ENCODE assay signal across 8 cellular contexts in genomic region chr11:65110354-65110861, GRCh38. TPM values are rescaled to one million over a fixed set of nuclear protein-coding genes. Genes with fewer than 3 reads are reported as not detected.
A peak's percentile ranks its signal among the peaks of the same experiment; 100 is the strongest.
DNase-seq lines count a peak whose midpoint lies in the region; ATAC-seq and TF ChIP-seq lines count a peak whose summit lies in the region.

No MANE protein-coding gene starts in this region.

- TF ChIP-seq CTCF in GM12872 (IDR thresholded peaks at IDR 0.05; ENCODE audit: insufficient read depth, low read depth, low read length) (peak; percentile 97), NB4 (IDR thresholded peaks at IDR 0.05; ENCODE audit: low read depth, low read length) (peak; percentile 91)

- DNase-seq in NB4 (ENCODE audit: low read depth): peak; percentile 88
- DNase-seq in SJCRH30: peak; percentile 80 to 89
- DNase-seq in activated effector memory CD4-positive, alpha-beta T cell treated with Interleukin-2 at 50 U/mL for 16 hours: peak; percentile 90
- DNase-seq in fibroblast of the conjunctiva (ENCODE audit: low read depth): peak; percentile 56
- DNase-seq in occipital lobe (lab: John Stamatoyannopoulos, UW): peak; percentile 81
- DNase-seq in substantia nigra (lab: John Stamatoyannopoulos, UW): peak in 47 of 49 donors; percentile 25 to 97 (median 79)

- ATAC-seq in GM19452 (IDR thresholded peaks at IDR 0.05; ENCODE audit: unreplicated experiment): no peak

- no peaks in the 10 kb centered on the region for H3K36me3 ChIP-seq in SJCRH30

- peak; percentile 10 for TF ChIP-seq POLR2A in NB4 (IDR thresholded peaks at IDR 0.05; ENCODE audit: extremely low read depth, insufficient read length)

- H3K27me3 ChIP-seq in SJCRH30: no peaks in the 10 kb centered on the region

- H3K9me3 ChIP-seq in SJCRH30 (replicated peaks): no peaks in the 10 kb centered on the region

- no peak overlapping the region for H3K4me3 ChIP-seq in NB4 (ENCODE audit: low read depth, low read length)
- H3K4me3 ChIP-seq in SJCRH30: no peak overlapping the region

- peaks cover 2% of the 10 kb centered on the region; the same call in 1 of the 2 replicates for H3K4me1 ChIP-seq in SJCRH30

- H3K27ac ChIP-seq in SJCRH30: no peak overlapping the region
- H3K27ac ChIP-seq in substantia nigra (ENCODE audit: low read depth, low read length, poor library complexity, severe bottlenecking): peak overlapping the region; percentile 79

RNA-seq across cellular contexts. Expression of gene TM7SF2, which starts 1.3 kb away (rescaled TPM):
- 2.9 and 3.7 TPM in 2 replicates for total RNA-seq in SJCRH30 (2014; rRNA removed; shearing (Covaris generic))
- total RNA-seq in occipital lobe: 54.3 TPM

RNA-seq across cellular contexts. Expression of gene ZNHIT2, which starts 7.1 kb away (rescaled TPM):
- total RNA-seq in SJCRH30 (2014; rRNA removed; shearing (Covaris generic)): 8.3 and 9.4 TPM in 2 replicates
- total RNA-seq in occipital lobe: 4.7 TPM

RNA-seq across cellular contexts. Expression of gene FAU, which starts 11.5 kb away (rescaled TPM):
- 281 and 356 TPM in 2 replicates for total RNA-seq in SJCRH30 (2014; rRNA removed; shearing (Covaris generic))
- total RNA-seq in occipital lobe: 180 TPM

RNA-seq across cellular contexts. Expression of gene MRPL49, which starts 11.7 kb away (rescaled TPM):
- 51.5 and 58.9 TPM in 2 replicates for total RNA-seq in SJCRH30 (2014; rRNA removed; shearing (Covaris generic))
- total RNA-seq in occipital lobe: 26.4 TPM

RNA-seq across cellular contexts. Expression of gene VPS51, which starts 14.4 kb away (rescaled TPM):
- total RNA-seq in SJCRH30 (2014; rRNA removed; shearing (Covaris generic)): 59.6 and 86.6 TPM in 2 replicates
- total RNA-seq in occipital lobe: 215 TPM

Comparison
In these comparisons a context has a peak if more than half of its experiments do, and no peak if none do; other contexts are left out.
1. RNA of gene TM7SF2, which starts 1.3 kb away (total RNA-seq): 54.3 TPM in occipital lobe (single experiment); 2.9 to 3.7 TPM in SJCRH30; every median in the first group is over 10 times any median in the second.
2. Peak in every context shown above with its lines, with median percentiles within 50 percentile points of each other: DNase-seq.